Comparison of ENCODE assay signal across 7 cellular contexts in the genomic region with DNA sequence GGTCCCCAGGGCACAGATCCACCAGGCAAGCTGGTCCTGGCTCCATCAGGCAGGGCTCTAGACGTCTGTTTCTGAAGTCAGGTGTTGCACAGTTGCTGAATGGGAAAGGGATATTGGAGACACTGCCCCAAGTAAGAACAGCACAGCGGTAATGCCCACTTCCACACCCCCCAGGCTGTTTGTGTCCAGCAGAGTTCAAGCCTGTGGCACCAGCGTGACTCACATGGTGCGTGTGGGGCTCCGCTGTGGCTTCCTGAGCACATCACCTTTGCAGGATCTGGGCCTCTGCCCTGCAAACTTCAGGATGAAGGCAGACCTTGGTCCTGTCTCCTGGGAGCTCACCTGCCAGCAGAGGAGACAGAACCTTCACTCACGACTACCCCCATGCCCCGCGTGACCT.
"Had no signal": no experiment of that assay in that cellular context is flagged by ENCODE, and none has a peak within 500 bp of the region (broad histone marks: within the 10 kb centered on the region; RNA-seq: fewer than 3 reads in every experiment).

No MANE protein-coding gene starts in this region.

- H2AFZ ChIP-seq: GM23248 had no signal

- H3K27ac ChIP-seq: GM23248 had no signal

- ATAC-seq: HepG2, K562 had no signal

- H3K4me3 ChIP-seq: GM23248, K562 had no signal

- DNase-seq: GM23248, GOT3, H9, HCEC 1CT, KG1 had no signal

- H3K9ac ChIP-seq: GM23248 had no signal
